Comparison of ENCODE assay signal across 8 cellular contexts in the genomic region with DNA sequence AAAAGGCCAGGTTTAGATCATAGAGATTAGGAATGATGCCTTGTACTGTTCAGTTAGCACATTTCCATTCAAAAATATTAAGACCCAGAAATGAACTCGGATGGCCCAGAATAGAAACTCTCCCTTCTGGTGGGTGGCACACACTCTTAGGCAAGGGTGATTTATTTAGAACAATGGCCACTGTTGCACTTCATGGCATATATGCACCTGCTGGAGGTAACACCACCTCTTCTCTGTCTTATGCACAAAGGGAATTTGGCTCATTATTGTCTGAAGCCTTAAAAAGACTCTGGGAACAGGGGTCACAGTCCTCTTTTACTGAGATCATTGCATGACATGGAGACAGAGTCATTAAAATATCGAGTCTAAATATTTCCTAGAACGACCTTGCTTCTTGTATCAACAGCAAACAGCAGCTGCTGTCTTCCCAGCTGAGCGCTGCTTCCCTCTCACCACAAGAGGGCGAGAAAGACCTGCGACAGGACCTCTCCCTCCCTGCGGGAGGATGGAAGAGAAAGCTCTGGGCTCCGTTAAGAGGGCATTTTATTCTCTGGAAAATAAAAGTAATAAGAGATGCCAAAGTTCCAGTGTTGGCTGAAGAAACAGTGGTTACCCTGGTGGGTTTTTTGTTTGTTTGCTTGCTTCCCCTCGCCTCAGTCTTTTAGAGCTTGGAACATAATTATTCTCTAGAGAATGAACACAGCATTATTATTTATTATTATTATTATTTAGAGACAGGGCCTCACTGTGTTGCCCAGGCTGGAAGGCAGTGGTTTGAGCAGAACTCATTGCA. TPM values are rescaled to one million over a fixed set of nuclear protein-coding genes. Genes with fewer than 3 reads are reported as not detected.
DNase-seq lines count a peak whose midpoint lies in the region; ATAC-seq and TF ChIP-seq lines count a peak whose summit lies in the region.

No MANE protein-coding gene starts in this region.

- DNase-seq in CD1c-positive myeloid dendritic cell (ENCODE audit: extremely low spot score), result peak; percentile 80
- DNase-seq in NCI-H510A treated with DMSO at 0.1 percent for 48 hours (lab: John Stamatoyannopoulos, UW), result peak; percentile 72
- peak; percentile 77 for DNase-seq in activated CD4-positive, alpha-beta T cell treated with anti-CD3 and anti-CD28 coated beads for 48 hours
- DNase-seq in dedifferentiated amniotic fluid mesenchymal stem cell (ENCODE audit: extremely low spot score), result peak; percentile 94
- peak; percentile 65 to 94 for DNase-seq in lower leg skin (ENCODE audit: low spot score in 2 of 2)
- DNase-seq in stimulated activated CD4-positive, alpha-beta T cell treated with anti-CD3 and anti-CD28 coated beads, TNF-alpha, amount 100 ng/mL, for 24 hours (ENCODE audit: low read depth in 3 of 3), result peak; percentile 41 to 59 (median 55)

- peak; percentile 63 for ATAC-seq in GM19324 (IDR thresholded peaks at IDR 0.05; ENCODE audit: low FRiP score, unreplicated experiment)
- peak; percentile 76 for ATAC-seq in HG03439 (IDR thresholded peaks at IDR 0.05; ENCODE audit: unreplicated experiment)

- peak in 1 of 3 donors; percentile 60 for TF ChIP-seq CTCF in lower leg skin (IDR thresholded peaks at IDR 0.05)

- 6 to 7% methylated on average over 9 of the region's 9 CpGs for WGBS in lower leg skin, 2 donors

- TF ChIP-seq POLR2A in lower leg skin (IDR thresholded peaks at IDR 0.05), result no peak

- no peak overlapping the region for H3K4me3 ChIP-seq in lower leg skin (ENCODE audit: low read depth, poor library complexity, severe bottlenecking)

- intact Hi-C loops in lower leg skin (cut with DNase I; ENCODE audit: low total_unique reads), result no loop called here

RNA-seq across cellular contexts. Expression of a gene that starts 13.5 kb away (rescaled TPM):
- total RNA-seq in lower leg skin, result 10 to 100 TPM in 2 of 4 donors, 1 to 10 TPM in 2; 4.0 to 14.8 (median 11.1) TPM
